Comparison of ENCODE assay signal across 8 cellular contexts in genomic region chr2:222690564-222691200, GRCh38. TPM values are rescaled to one million over a fixed set of nuclear protein-coding genes. Genes with fewer than 3 reads are reported as not detected.
A peak's percentile ranks its signal among the peaks of the same experiment; 100 is the strongest.
DNase-seq lines count a peak whose midpoint lies in the region; ATAC-seq and TF ChIP-seq lines count a peak whose summit lies in the region.

No MANE protein-coding gene starts in this region.

- H3K4me3 Mint-ChIP-seq in mesothelial cell of epicardium, result no peak overlapping the region

- H3K27ac Mint-ChIP-seq in mesothelial cell of epicardium, result no peak overlapping the region

- intact Hi-C loops in dorsolateral prefrontal cortex (cut with DNase I), result loop anchor here in 1 of 2 donors (1.0 to 5.0 kb wide), 2 partner anchors 18 to 222 kb away; no protein-coding TSS in a partner anchor

- H3K4me3 ChIP-seq in dorsolateral prefrontal cortex, result peak overlapping the region in 5 of 59 donors; percentile 4 to 27 (median 13)

- ATAC-seq in GM19372 (IDR thresholded peaks at IDR 0.05; ENCODE audit: low read depth, unreplicated experiment) (peak; percentile 95), HG03432 (IDR thresholded peaks at IDR 0.05; ENCODE audit: unreplicated experiment) (peak; percentile 96)

- H3K27me3 Mint-ChIP-seq in mesothelial cell of epicardium (ENCODE audit: low read depth), result no peaks in the 10 kb centered on the region

- no peak overlapping the region for H3K27ac ChIP-seq in dorsolateral prefrontal cortex

- peaks cover 4% of the 10 kb centered on the region for H3K4me1 Mint-ChIP-seq in mesothelial cell of epicardium

- TF ChIP-seq CTCF in dorsolateral prefrontal cortex (IDR thresholded peaks at IDR 0.05 in 54 of 56, conservative IDR thresholded peaks at IDR 0.05 in 2 of 56; ENCODE audit: low read depth in 1 of 56, partially characterized antibody in 56 of 56), result peak; percentile 63 to 100 (median 98)
- TF ChIP-seq CTCF in mesothelial cell of epicardium (IDR thresholded peaks at IDR 0.05; ENCODE audit: unreplicated experiment), result peak; percentile 79

- DNase-seq in COLO829 (ENCODE audit: low spot score) (peak; percentile 92), NCI-H510A (lab: John Stamatoyannopoulos, UW) (peak; percentile 42), dorsolateral prefrontal cortex (peak; percentile 22 to 78 (median 68)), mesothelial cell of epicardium (ENCODE audit: low spot score in 2 of 2, unreplicated experiment in 2 of 2) (peak; percentile 56 to 85)
- peak; percentile 67 for DNase-seq in activated CD4-positive, alpha-beta T cell treated with anti-CD3 and anti-CD28 coated beads, Interleukin-2, amount 50 U/mL, for 1 hour
- peak; percentile 28 to 43 for DNase-seq in stimulated activated CD8-positive, alpha-beta memory T cell treated with anti-CD3 and anti-CD28 coated beads, Interleukin-4, amount 100 ng/mL, for 1 hour (ENCODE audit: low read depth in 2 of 2, low spot score in 1 of 2)

- H3K36me3 Mint-ChIP-seq in mesothelial cell of epicardium, result no peaks in the 10 kb centered on the region

- H3K27me3 ChIP-seq in dorsolateral prefrontal cortex, result no peaks in the 10 kb centered on the region

- H3K9me3 Mint-ChIP-seq in mesothelial cell of epicardium, result no peaks in the 10 kb centered on the region

RNA-seq across cellular contexts. Expression of gene MOGAT1, which starts 19.2 kb away (rescaled TPM):
- total RNA-seq in dorsolateral prefrontal cortex, result 1 to 10 TPM in 32 of 120 experiments, under 1 TPM in 59, not detected in 29; 0.44 to 3.4 (median 0.85) TPM
- not detected in 3 replicates for total RNA-seq in mesothelial cell of epicardium

RNA-seq across cellular contexts. Expression of gene FARSB, which starts 34.8 kb away (rescaled TPM):
- total RNA-seq in dorsolateral prefrontal cortex (10 to 100 TPM; 13.2 to 41.5 (median 27.8) TPM), mesothelial cell of epicardium (17.7 to 19.1 TPM (median 18.5 TPM) in 3 replicates)

Comparison
In these comparisons a context has a peak if more than half of its experiments do, and no peak if none do; other contexts are left out.
1. DNase-seq: peak in every context shown above with its lines; median percentile 92 in COLO829; 70 in mesothelial cell of epicardium; 68 in dorsolateral prefrontal cortex; 67 in activated CD4-positive, alpha-beta T cell treated with anti-CD3 and anti-CD28 coated beads, Interleukin-2, amount 50 U/mL, for 1 hour; 42 in NCI-H510A; 36 in stimulated activated CD8-positive, alpha-beta memory T cell treated with anti-CD3 and anti-CD28 coated beads, Interleukin-4, amount 100 ng/mL, for 1 hour.